ENCODE assay signal across 24 cellular contexts in the genomic region with DNA sequence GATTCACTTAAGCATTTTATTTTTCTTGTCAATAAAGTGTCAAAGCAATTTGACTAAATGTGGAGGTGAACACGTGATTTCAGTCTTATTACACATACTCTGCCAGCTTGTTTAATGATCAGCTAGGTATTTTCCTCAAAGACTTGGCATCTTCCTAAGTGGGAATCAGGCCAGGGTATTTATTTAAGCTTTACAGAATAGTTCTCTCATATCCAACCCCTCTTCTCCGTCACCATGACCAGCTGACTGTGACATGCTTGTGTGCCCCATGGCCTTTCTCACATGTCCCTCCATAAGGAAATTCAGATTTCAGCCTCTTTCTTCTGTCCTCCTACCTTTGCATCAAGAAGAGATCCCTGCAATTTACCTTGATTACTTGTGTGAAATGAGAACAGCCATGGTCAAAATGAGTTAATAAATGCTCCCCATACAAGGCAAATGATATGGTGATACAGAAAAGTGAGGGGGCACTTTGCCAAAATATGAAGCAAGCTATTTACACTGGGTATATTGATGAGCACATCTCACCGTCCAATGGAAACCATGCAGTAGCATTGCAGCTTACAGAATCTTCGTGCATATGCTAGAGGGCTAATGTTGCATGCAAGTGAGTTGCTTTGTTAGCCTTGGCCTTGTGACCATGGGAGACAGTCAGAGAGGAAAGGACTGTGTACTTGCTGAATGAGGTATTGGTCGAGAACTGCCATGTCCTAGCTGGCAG.
A peak's percentile ranks its signal among the peaks of the same experiment; 100 is the strongest.
DNase-seq lines count a peak whose midpoint lies in the region; ATAC-seq and TF ChIP-seq lines count a peak whose summit lies in the region.
"Had no signal": no experiment of that assay in that cellular context is flagged by ENCODE, and none has a peak within 500 bp of the region (broad histone marks: within the 10 kb centered on the region; RNA-seq: fewer than 3 reads in every experiment).

No MANE protein-coding gene starts in this region.

- no peaks in the 10 kb centered on the region for H3K9me3 ChIP-seq in right lobe of liver
- H3K9me3 ChIP-seq: Peyer's patch, SJCRH30 had no signal

- no peaks in the 10 kb centered on the region for H3K9me3 Mint-ChIP-seq in glutamatergic neuron (ENCODE audit: unreplicated experiment)
- H3K9me3 Mint-ChIP-seq: HFFc6 had no signal

- H3K36me3 Mint-ChIP-seq in glutamatergic neuron (ENCODE audit: unreplicated experiment), result no peaks in the 10 kb centered on the region
- H3K36me3 Mint-ChIP-seq: CD8-positive, alpha-beta memory T cell had no signal

- intact Hi-C loops in right lobe of liver (cut with DNase I), result no loop called here

- H3K27ac ChIP-seq in right lobe of liver, result peak overlapping the region; percentile 56 to 93 (median 92)
- H3K27ac ChIP-seq: C4-2B, GM23248, KMS-11, Peyer's patch, SJCRH30 had no signal

- H3K4me3 Mint-ChIP-seq in glutamatergic neuron (ENCODE audit: unreplicated experiment), result no peak overlapping the region
- H3K4me3 Mint-ChIP-seq: CD8-positive, alpha-beta memory T cell; H9; HFFc6 had no signal

- TF ChIP-seq CTCF in epithelial cell of proximal tubule (conservative IDR thresholded peaks at IDR 0.05; ENCODE audit: low read depth, low read length) (no peak), right lobe of liver (IDR thresholded peaks at IDR 0.05) (no peak), retinal pigment epithelial cell (conservative IDR thresholded peaks at IDR 0.05; ENCODE audit: low read depth, low read length) (no peak), glutamatergic neuron (IDR thresholded peaks at IDR 0.05; ENCODE audit: partially characterized antibody, unreplicated experiment) (no peak)

- DNase-seq in NCI-H748 (lab: John Stamatoyannopoulos, UW; ENCODE audit: unreplicated experiment) (peak; percentile 54), NCI-H748 treated with DMSO at 0.1 percent for 48 hours (lab: John Stamatoyannopoulos, UW) (no peak), epithelial cell of proximal tubule (ENCODE audit: low read depth) (peak; percentile 85), right lobe of liver (peak; percentile 21 to 84 (median 66)), retinal pigment epithelial cell (ENCODE audit: low read depth) (peak; percentile 58), NCI-H82 (lab: John Stamatoyannopoulos, UW) (no peak), Ammon's horn (ENCODE audit: low spot score) (no peak), glutamatergic neuron (no peak)
- DNase-seq: AML-193; Calu3; CD8-positive, alpha-beta memory T cell; DMS153; GM23248; H9; HFFc6; IMR-90; NCI-H1436 treated with DMSO at 0.1 percent for 48 hours; NCI-H2029 treated with DMSO at 0.1 percent for 48 hours; NCI-H2171 treated with DMSO at 0.1 percent for 48 hours; NCI-H526 treated with DMSO at 0.1 percent for 48 hours; Peyer's patch; SJCRH30 had no signal

- no peak for TF ChIP-seq POLR2A in right lobe of liver (IDR thresholded peaks at IDR 0.05)

- peaks cover 3% of the 10 kb centered on the region for H3K4me1 Mint-ChIP-seq in glutamatergic neuron (ENCODE audit: low read depth, unreplicated experiment)
- H3K4me1 Mint-ChIP-seq: CD8-positive, alpha-beta memory T cell had no signal

- H3K27me3 ChIP-seq in right lobe of liver, result no peaks in the 10 kb centered on the region
- H3K27me3 ChIP-seq: Peyer's patch, SJCRH30 had no signal

- H3K27ac Mint-ChIP-seq in glutamatergic neuron (ENCODE audit: unreplicated experiment), result no peak overlapping the region
- H3K27ac Mint-ChIP-seq: CD8-positive, alpha-beta memory T cell; H9; HFFc6 had no signal

- ATAC-seq in right lobe of liver, result peak; percentile 86 to 95 (median 91)

- no peaks in the 10 kb centered on the region for H3K36me3 ChIP-seq in right lobe of liver
- H3K36me3 ChIP-seq: Peyer's patch, SJCRH30 had no signal

- H3K27me3 Mint-ChIP-seq in glutamatergic neuron (ENCODE audit: unreplicated experiment), result no peaks in the 10 kb centered on the region
- H3K27me3 Mint-ChIP-seq: CD8-positive, alpha-beta memory T cell had no signal

- H3K4me3 ChIP-seq in epithelial cell of proximal tubule (ENCODE audit: low read depth, low read length), result no peak overlapping the region
- H3K4me3 ChIP-seq in right lobe of liver, result no peak overlapping the region
- H3K4me3 ChIP-seq in retinal pigment epithelial cell (ENCODE audit: low read length), result no peak overlapping the region
- H3K4me3 ChIP-seq: GM23248, Peyer's patch, SJCRH30 had no signal

- peaks cover 0 to 7% (median 2%) of the 10 kb centered on the region in 4 donors for H3K4me1 ChIP-seq in right lobe of liver
- H3K4me1 ChIP-seq: Peyer's patch, SJCRH30 had no signal

- WGBS in right lobe of liver (ENCODE audit: insufficient coverage, low coverage, low lambda C conversion rate, missing lambda C conversion rate), result 19% methylated on average over 5 of the region's 5 CpGs

Comparison
In these comparisons a context has a peak if more than half of its experiments do, and no peak if none do; other contexts are left out.
1. DNase-seq: peak in NCI-H748 (single experiment), epithelial cell of proximal tubule (single experiment), right lobe of liver (3 of 3) and retinal pigment epithelial cell (single experiment); none in NCI-H748 treated with DMSO at 0.1 percent for 48 hours (single experiment), NCI-H82 (single experiment), Ammon's horn (single experiment) and glutamatergic neuron (single experiment).